In the genomic region with DNA sequence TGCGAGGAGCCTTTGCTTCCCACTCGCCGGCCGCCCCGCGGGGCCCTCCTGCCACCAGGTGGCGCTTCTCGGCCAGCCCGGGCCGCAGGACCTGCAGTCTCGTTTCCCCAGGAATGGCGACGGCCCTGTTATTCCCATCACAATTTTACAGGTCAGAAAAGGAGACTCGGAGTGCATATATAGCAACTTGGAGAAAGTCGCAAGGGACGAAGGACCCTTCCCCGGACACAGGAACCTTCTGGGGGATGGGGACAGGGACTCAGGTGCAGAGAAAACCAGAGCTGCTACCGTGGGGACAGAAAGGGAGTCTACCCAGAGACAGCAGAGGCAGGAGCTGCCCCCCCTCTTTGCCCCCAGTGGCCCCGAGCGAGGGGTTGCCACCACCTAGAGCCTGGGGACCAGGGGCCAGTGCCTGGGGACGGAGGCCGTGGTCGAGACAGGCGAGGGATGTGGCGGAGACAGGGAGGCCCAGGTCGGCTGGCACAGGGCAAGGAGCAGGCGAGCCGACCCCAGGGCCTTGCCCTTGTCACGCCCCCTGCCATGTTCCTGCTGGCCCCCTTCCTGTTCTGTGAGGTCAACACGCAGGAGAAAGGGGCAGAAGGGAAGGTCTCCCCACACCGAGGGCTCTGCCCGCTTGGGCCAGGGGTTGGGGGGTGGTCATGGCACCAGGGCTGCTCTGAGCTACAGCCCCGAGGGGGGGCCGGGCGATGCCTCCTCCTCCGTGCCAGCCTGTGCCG, we compare ENCODE assay signal across 8 cellular contexts. TPM values are rescaled to one million over a fixed set of nuclear protein-coding genes. Genes with fewer than 3 reads are reported as not detected.
DNase-seq lines count a peak whose midpoint lies in the region; ATAC-seq and TF ChIP-seq lines count a peak whose summit lies in the region.

No MANE protein-coding gene starts in this region.

- peaks cover 18% of the 10 kb centered on the region for H3K4me1 Mint-ChIP-seq in endodermal cell

- H3K9ac ChIP-seq in endodermal cell (ENCODE audit: extremely low read depth, low read length, poor library complexity, severe bottlenecking) (no peak overlapping the region), mesenchymal stem cell (ENCODE audit: low read length) (peak overlapping the region; percentile 66)

- peak overlapping the region; percentile 90 for H4K8ac ChIP-seq in mesenchymal stem cell (ENCODE audit: low read length)

- H2BK12ac ChIP-seq in mesenchymal stem cell (ENCODE audit: low read length in 2 of 2) = peak overlapping the region; percentile 41 to 66

- no peak for ATAC-seq in HG03025 (IDR thresholded peaks at IDR 0.05; ENCODE audit: low FRiP score, unreplicated experiment)

- no peak overlapping the region for H2BK5ac ChIP-seq in mesenchymal stem cell (ENCODE audit: low read depth, low read length, poor library complexity, severe bottlenecking)

- H3K4me3 ChIP-seq in endodermal cell (ENCODE audit: low read length) (no peak overlapping the region), mesenchymal stem cell (ENCODE audit: insufficient read depth in 1 of 2, low read depth in 1 of 2, low read length in 2 of 2) (peak overlapping the region in 1 of 2 experiments; percentile 57)

- peak overlapping the region; percentile 42 to 92 for H3K4ac ChIP-seq in mesenchymal stem cell (ENCODE audit: low read depth in 1 of 2, low read length in 2 of 2)

- no peak overlapping the region for H3K27ac Mint-ChIP-seq in endodermal cell

- no peak overlapping the region for H3K23ac ChIP-seq in mesenchymal stem cell (ENCODE audit: low read length in 2 of 2)

- peak overlapping the region; percentile 99 for H4K91ac ChIP-seq in mesenchymal stem cell (ENCODE audit: low read length)

- H3K27me3 ChIP-seq in endodermal cell (ENCODE audit: control insufficient read depth, insufficient read depth, low read length, poor library complexity, severe bottlenecking) = peaks cover 91% of the 10 kb centered on the region
- H3K27me3 ChIP-seq in mesenchymal stem cell (ENCODE audit: control insufficient read depth in 1 of 2, insufficient read depth in 1 of 2, low read length in 2 of 2) = peaks cover 50 to 77% of the 10 kb centered on the region in 2 experiments

- peaks cover 5% of the 10 kb centered on the region for H3K4me1 ChIP-seq in endodermal cell (ENCODE audit: control insufficient read depth, insufficient read depth, low read length)
- H3K4me1 ChIP-seq in mesenchymal stem cell (ENCODE audit: control insufficient read depth, insufficient read depth, low read depth, low read length) = peaks cover 12% of the 10 kb centered on the region

- no peaks in the 10 kb centered on the region for H3K9me3 ChIP-seq in endodermal cell (ENCODE audit: control insufficient read depth, low read length)
- H3K9me3 ChIP-seq in mesenchymal stem cell (ENCODE audit: control insufficient read depth, low read length) = no peaks in the 10 kb centered on the region

- peak overlapping the region; percentile 79 for H2AFZ ChIP-seq in mesenchymal stem cell (ENCODE audit: low read depth, low read length)

- no peaks in the 10 kb centered on the region for H3K36me3 Mint-ChIP-seq in endodermal cell (ENCODE audit: low read depth)

- H3K27ac ChIP-seq in endodermal cell (ENCODE audit: low read depth, low read length) = no peak overlapping the region
- H3K27ac ChIP-seq in mesenchymal stem cell (ENCODE audit: low read length, poor library complexity, severe bottlenecking) = no peak overlapping the region

- H3K79me1 ChIP-seq in mesenchymal stem cell (replicated peaks; ENCODE audit: low read length, poor library complexity, severe bottlenecking) = no peaks in the 10 kb centered on the region

- peak overlapping the region; percentile 47 for H3K4me2 ChIP-seq in mesenchymal stem cell (ENCODE audit: low read length, poor library complexity, severe bottlenecking)

- no peaks in the 10 kb centered on the region for H3K9me3 Mint-ChIP-seq in endodermal cell

- peak overlapping the region; percentile 3 for H2AK5ac ChIP-seq in mesenchymal stem cell (ENCODE audit: low read length, severe bottlenecking)

- no peak overlapping the region for H2BK15ac ChIP-seq in mesenchymal stem cell (ENCODE audit: low read depth, poor library complexity, severe bottlenecking)

- H3K4me3 Mint-ChIP-seq in endodermal cell = peak overlapping the region; percentile 48

- DNase-seq in Ammon's horn (ENCODE audit: low spot score) (peak; percentile 80), HCEC 1CT (peak; percentile 45), NCI-H774 (lab: John Stamatoyannopoulos, UW) (peak; percentile 37), endodermal cell (peak; percentile 95), mesenchymal stem cell (peak; percentile 65)
- peak; percentile 76 for DNase-seq in activated CD8-positive, alpha-beta memory T cell treated with anti-CD3 and anti-CD28 coated beads, Interleukin-2, amount 50 U/mL, for 4 hours
- DNase-seq in stimulated activated CD4-positive, alpha-beta T cell treated with anti-CD3 and anti-CD28 coated beads, TNF-alpha, amount 100 ng/mL, for 48 hours (ENCODE audit: low read depth in 3 of 3) = peak; percentile 39 to 62 (median 62)

- peak overlapping the region; percentile 29 for H2BK120ac ChIP-seq in mesenchymal stem cell (ENCODE audit: low read depth, low read length)

- H3K36me3 ChIP-seq in endodermal cell (ENCODE audit: control insufficient read depth, insufficient read depth, low read length) (no peaks in the 10 kb centered on the region), mesenchymal stem cell (ENCODE audit: control insufficient read depth in 1 of 2, insufficient read depth in 2 of 2, low read depth in 1 of 2, low read length in 2 of 2) (no peaks in the 10 kb centered on the region)

- peak overlapping the region; percentile 49 to 59 for H3K18ac ChIP-seq in mesenchymal stem cell (ENCODE audit: low read depth in 1 of 2, low read length in 2 of 2)

- 26 to 28% methylated on average over 19 to 37 of the region's 37 CpGs for WGBS in endodermal cell (ENCODE audit: insufficient coverage in 1 of 2, insufficient read length in 1 of 2), 2 experiments
- 25% methylated on average over 30 of the region's 37 CpGs for WGBS in mesenchymal stem cell

- H3K14ac ChIP-seq in mesenchymal stem cell (ENCODE audit: low read length in 2 of 2) = peak overlapping the region in 1 of 2 experiments; percentile 92

- peaks cover 94% of the 10 kb centered on the region for H3K27me3 Mint-ChIP-seq in endodermal cell (ENCODE audit: insufficient read depth)

- peak; percentile 97 for TF ChIP-seq CTCF in endodermal cell (conservative IDR thresholded peaks at IDR 0.05)

RNA-seq across cellular contexts. Expression of gene KRTAP5-6, which starts 3.5 kb away (rescaled TPM):
- not detected for total RNA-seq in endodermal cell
- not detected for polyA plus RNA-seq in endodermal cell (2013, experiment 1 of 2)
- polyA plus RNA-seq in endodermal cell (2013, experiment 2 of 2) = not detected
- polyA plus RNA-seq in mesenchymal stem cell (2013, experiment 1 of 2) = not detected
- not detected for polyA plus RNA-seq in mesenchymal stem cell (2013, experiment 2 of 2)

RNA-seq across cellular contexts. Expression of gene IFITM10, which starts 56.9 kb away (rescaled TPM):
- total RNA-seq in endodermal cell = 1 to 10 TPM in 1 of 2 donors, under 1 TPM in 1; 0.75 to 1.0 TPM
- 0.39 TPM for polyA plus RNA-seq in endodermal cell (2013, experiment 1 of 2)
- 0.29 TPM for polyA plus RNA-seq in endodermal cell (2013, experiment 2 of 2)
- polyA plus RNA-seq in mesenchymal stem cell (2013, experiment 1 of 2) = 0.61 TPM
- polyA plus RNA-seq in mesenchymal stem cell (2013, experiment 2 of 2) = 0.53 TPM

Comparison
In these comparisons a context has a peak if more than half of its experiments do, and no peak if none do; other contexts are left out.
1. DNase-seq: peak in every context shown above with its lines; median percentile 95 in endodermal cell; 80 in Ammon's horn; 76 in activated CD8-positive, alpha-beta memory T cell treated with anti-CD3 and anti-CD28 coated beads, Interleukin-2, amount 50 U/mL, for 4 hours; 65 in mesenchymal stem cell; 62 in stimulated activated CD4-positive, alpha-beta T cell treated with anti-CD3 and anti-CD28 coated beads, TNF-alpha, amount 100 ng/mL, for 48 hours; 45 in HCEC 1CT; 37 in NCI-H774.